ENCODE assay signal across 19 cellular contexts in genomic region chr1:209387271-209387968, GRCh38.
DNase-seq lines count a peak whose midpoint lies in the region; ATAC-seq and TF ChIP-seq lines count a peak whose summit lies in the region.
"Had no signal": no experiment of that assay in that cellular context is flagged by ENCODE, and none has a peak within 500 bp of the region (broad histone marks: within the 10 kb centered on the region; RNA-seq: fewer than 3 reads in every experiment).

No MANE protein-coding gene starts in this region.

- H3K9me3 ChIP-seq in suprapubic skin: no peaks in the 10 kb centered on the region
- H3K9me3 ChIP-seq: psoas muscle, uterus had no signal

- TF ChIP-seq POLR2A in suprapubic skin (IDR thresholded peaks at IDR 0.05): no peak

- no peak for TF ChIP-seq CTCF in foreskin keratinocyte (conservative IDR thresholded peaks at IDR 0.05)
- no peak for TF ChIP-seq CTCF in suprapubic skin (IDR thresholded peaks at IDR 0.05)

- no peak overlapping the region for H3K4me3 ChIP-seq in suprapubic skin
- H3K4me3 ChIP-seq: psoas muscle, uterus had no signal

- no peaks in the 10 kb centered on the region for H3K27me3 ChIP-seq in foreskin keratinocyte
- H3K27me3 ChIP-seq in suprapubic skin: no peaks in the 10 kb centered on the region
- H3K27me3 ChIP-seq: uterus had no signal

- DNase-seq in HPDE6-E6E7 (ENCODE audit: extremely low spot score) (peak; percentile 77), SW480 (ENCODE audit: low spot score) (peak; percentile 25), foreskin keratinocyte (peak; percentile 91 to 96), suprapubic skin (ENCODE audit: low spot score in 2 of 2) (no peak), Right ventricle myocardium inferior (ENCODE audit: missing footprints) (no peak)
- DNase-seq: activated CD4-positive, alpha-beta T cell treated with anti-CD3 and anti-CD28 coated beads, Interleukin-2, amount 50 U/mL, for 1 hour; activated CD8-positive, alpha-beta memory T cell treated with anti-CD3 and anti-CD28 coated beads, Interleukin-2, amount 10 ng/mL, durations not matched to agents 7 days and 5 days; central memory CD4-positive, alpha-beta T cell; dermis blood vessel endothelial cell; NCI-H526; psoas muscle; stimulated activated CD4-positive, alpha-beta T cell treated with anti-CD3 and anti-CD28 coated beads, Interleukin-2, amount 100 ng/mL, for 48 hours; uterus; WERI-Rb-1 had no signal

- H3K4me1 ChIP-seq in foreskin keratinocyte (peaks cover 73% of the 10 kb centered on the region), suprapubic skin (peaks cover 65% of the 10 kb centered on the region)
- H3K4me1 ChIP-seq: psoas muscle, uterus had no signal

- ATAC-seq in foreskin keratinocyte: peak; percentile 21
- no peak for ATAC-seq in Right ventricle myocardium inferior
- no peak for ATAC-seq in HG03342 (IDR thresholded peaks at IDR 0.05; ENCODE audit: unreplicated experiment)
- no peak for ATAC-seq in GM19463 (IDR thresholded peaks at IDR 0.05; ENCODE audit: unreplicated experiment)
- ATAC-seq: activated CD8-positive, alpha-beta memory T cell treated with anti-CD3 and anti-CD28 coated beads, Interleukin-2, amount 10 ng/mL, durations not matched to agents 7 days and 5 days; psoas muscle; stimulated activated memory B cell treated with anti-CD40 and anti-IgM and Interleukin-4, amounts not matched to agents 10 μg/mL and 1 μg/mL and 100 μg/mL, for 72 hours had no signal

- H3K36me3 ChIP-seq in suprapubic skin: no peaks in the 10 kb centered on the region
- H3K36me3 ChIP-seq: uterus, WERI-Rb-1 had no signal

- H3K27ac ChIP-seq in foreskin keratinocyte (peak overlapping the region; percentile 71), suprapubic skin (peak overlapping the region; percentile 32)
- H3K27ac ChIP-seq: C4-2B, KMS-11, psoas muscle, uterus, WERI-Rb-1 had no signal

- 73% methylated on average over 5 of the region's 5 CpGs for WGBS in suprapubic skin

- intact Hi-C loops in Right ventricle myocardium inferior (cut with DNase I): no loop called here

- TF ChIP-seq EP300 in suprapubic skin (IDR thresholded peaks at IDR 0.05): no peak

Comparison
In these comparisons a context has a peak if more than half of its experiments do, and no peak if none do; other contexts are left out.
1. DNase-seq: peak in HPDE6-E6E7 (single experiment), SW480 (single experiment) and foreskin keratinocyte (2 of 2); none in suprapubic skin (0 of 2) and Right ventricle myocardium inferior (single experiment).